ENCODE assay signal across 1 cellular context in genomic region chr4:7532043-7532442, GRCh38.
TF ChIP-seq lines count a peak whose summit lies in the region.

No MANE protein-coding gene starts in this region.

TF ChIP-seq in SK-N-SH, 30 proteins besides CTCF, POLR2A, EP300 and RAD21 (continued from another document):
- no peak for TF ChIP-seq REST (IDR thresholded peaks at IDR 0.05; ENCODE audit: low read depth, low read length)
- TF ChIP-seq ELF1 (IDR thresholded peaks at IDR 0.05), result no peak
- TF ChIP-seq CHD2 (IDR thresholded peaks at IDR 0.05; ENCODE audit: low read length, partially characterized antibody), result no peak
- no peak for TF ChIP-seq RXRA (IDR thresholded peaks at IDR 0.05; ENCODE audit: borderline replicate concordance, low read depth)
- no peak for TF ChIP-seq MAX (IDR thresholded peaks at IDR 0.05; ENCODE audit: low read depth)
- TF ChIP-seq EZH2phosphoT487 (IDR thresholded peaks at IDR 0.05; ENCODE audit: borderline replicate concordance, low read depth), result no peak
- TF ChIP-seq FOSL2 (IDR thresholded peaks at IDR 0.05; ENCODE audit: borderline replicate concordance, low read depth), result no peak
- no peak for TF ChIP-seq MEF2A (IDR thresholded peaks at IDR 0.05; ENCODE audit: borderline replicate concordance, low read depth)
